Comparison of ENCODE assay signal across 12 cellular contexts in genomic region chr1:47402591-47402990, GRCh38. TPM values are rescaled to one million over a fixed set of nuclear protein-coding genes. Genes with fewer than 3 reads are reported as not detected.
"Had no signal": no experiment of that assay in that cellular context is flagged by ENCODE, and none has a peak within 500 bp of the region (broad histone marks: within the 10 kb centered on the region; RNA-seq: fewer than 3 reads in every experiment).

No MANE protein-coding gene starts in this region.

- H3K9me3 ChIP-seq: HAP-1 had no signal

- H3K4me1 ChIP-seq: HAP-1 had no signal

- H3K9ac ChIP-seq: GM23248 had no signal

- H3K27ac ChIP-seq: GM23248, HL-60 had no signal

- DNase-seq: GM23248, GOT3, H7, HFFc6, KBM-7 had no signal

- ATAC-seq: HCT116, HepG2 had no signal

- H2AFZ ChIP-seq: GM23248 had no signal

- H3K4me3 ChIP-seq: GM23248, HAP-1 had no signal

- H3K36me3 ChIP-seq: HAP-1 had no signal

RNA-seq across cellular contexts. Expression of gene FOXE3, which starts 13.5 kb away (rescaled TPM):
- total RNA-seq: GM23248, H4, HepG2, HFFc6, HT1080 had no signal
- polyA plus RNA-seq: GM23248, HepG2, IgD-negative memory B cell had no signal
